Comparison of ENCODE assay signal across 1 cellular context in genomic region chr15:94882071-94882712, GRCh38.
TF ChIP-seq lines count a peak whose summit lies in the region.

No MANE protein-coding gene starts in this region.

TF ChIP-seq in GM12878, 131 proteins besides CTCF, POLR2A, EP300 and RAD21 (continued from another document):
- TF ChIP-seq BCL3 (IDR thresholded peaks at IDR 0.05; ENCODE audit: borderline replicate concordance, insufficient read depth, low read depth, low read length, poor library complexity, severe bottlenecking) (no peak), MTA3 (IDR thresholded peaks at IDR 0.05; ENCODE audit: borderline replicate concordance, low read length) (no peak), NKRF (conservative IDR thresholded peaks at IDR 0.05) (no peak), BRCA1 (IDR thresholded peaks at IDR 0.05; ENCODE audit: low read depth, low read length) (no peak), CUX1 (IDR thresholded peaks at IDR 0.05; ENCODE audit: insufficient replicate concordance, low read depth, low read length) (no peak), BCL11A (IDR thresholded peaks at IDR 0.05; ENCODE audit: low read depth, low read length) (no peak), REST (IDR thresholded peaks at IDR 0.05; ENCODE audit: low read depth, low read length) (no peak)
TF ChIP-seq in GM12878: peak in this region for 0.
